Comparison of ENCODE assay signal across 30 cellular contexts in the genomic region with DNA sequence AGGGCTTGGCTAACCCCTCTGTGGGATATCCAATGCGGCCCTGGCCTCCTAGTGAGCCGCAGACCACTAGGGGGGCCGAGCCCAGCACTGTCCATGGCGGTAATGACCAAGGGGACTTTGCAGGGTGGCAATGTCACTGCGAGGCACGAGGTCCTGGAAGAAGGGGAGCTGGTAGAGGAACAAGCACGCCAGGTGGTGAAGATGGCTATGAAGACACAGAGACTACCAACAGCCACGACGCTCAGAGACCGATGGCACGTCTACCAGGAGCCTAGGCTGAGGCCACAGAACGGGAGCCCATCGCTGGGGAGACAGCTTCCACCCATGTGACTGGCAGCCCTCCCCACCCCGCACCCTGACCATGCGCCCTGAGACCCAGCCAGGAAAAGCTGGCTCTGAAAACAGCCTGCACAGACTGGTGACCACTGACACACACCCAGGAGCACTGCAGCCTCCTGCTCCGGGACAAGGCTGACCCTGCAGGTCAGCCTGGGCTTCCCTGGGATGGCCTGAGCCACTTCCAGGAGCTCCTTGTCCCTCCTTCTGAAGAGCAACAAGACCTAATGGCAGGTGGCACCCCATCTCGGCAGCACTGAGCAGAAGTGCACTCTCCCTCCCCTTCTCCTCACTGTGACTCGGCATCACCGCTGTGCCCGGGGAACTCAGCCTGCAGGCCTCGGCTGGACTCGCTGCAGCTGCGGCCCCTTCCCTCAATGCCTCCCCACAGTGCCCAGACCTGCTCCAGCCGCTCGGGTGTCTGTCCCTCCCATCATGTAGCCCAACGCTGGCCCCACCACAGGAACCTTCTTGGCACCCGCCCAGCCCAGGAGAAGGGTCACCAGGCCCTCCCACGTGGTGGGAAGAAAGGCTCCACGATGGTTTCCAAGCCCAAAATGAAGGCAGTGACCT. TPM values are rescaled to one million over a fixed set of nuclear protein-coding genes. Genes with fewer than 3 reads are reported as not detected.
"Had no signal": no experiment of that assay in that cellular context is flagged by ENCODE, and none has a peak within 500 bp of the region (broad histone marks: within the 10 kb centered on the region; RNA-seq: fewer than 3 reads in every experiment).

No MANE protein-coding gene starts in this region.

- H3K79me2 ChIP-seq: parathyroid adenoma had no signal

- H3K4me2 ChIP-seq: smooth muscle cell had no signal

- H3K27ac ChIP-seq: ovary, parathyroid adenoma, prostate gland, right atrium auricular region, skin epidermis, spleen, suprapubic skin, testis, tibial artery, transverse colon, upper lobe of right lung, uterus had no signal

- H3K27me3 ChIP-seq: ovary, right atrium auricular region, testis, uterus had no signal

- H3K36me3 ChIP-seq: ovary, prostate gland, right atrium auricular region, spleen, suprapubic skin, tibial artery, transverse colon, upper lobe of right lung, uterus had no signal

- H3K4me3 ChIP-seq: ovary, prostate gland, right atrium auricular region, skin epidermis, smooth muscle cell, spleen, suprapubic skin, testis, tibial artery, transverse colon, upper lobe of right lung, uterus had no signal

- ATAC-seq: naive thymus-derived CD4-positive, alpha-beta T cell; natural killer cell; sciatic nerve; stimulated activated memory B cell treated with anti-CD40 and anti-IgM and Interleukin-4, amounts not matched to agents 10 μg/mL and 1 μg/mL and 100 μg/mL, for 72 hours; stimulated activated naive CD8-positive, alpha-beta T cell treated with anti-CD3 and anti-CD28 coated beads, Interleukin-15, amount 100 ng/mL, for 72 hours; stimulated activated naive CD8-positive, alpha-beta T cell treated with anti-CD3 and anti-CD28 coated beads, Interleukin-15, Interleukin-2, amounts not matched to agents 100 U/mL and 50 U/mL, for 24 hours; upper lobe of right lung had no signal

- H3K9ac ChIP-seq: parathyroid adenoma had no signal

- H2AFZ ChIP-seq: parathyroid adenoma had no signal

- H3K4me1 ChIP-seq: parathyroid adenoma, prostate gland, right atrium auricular region, spleen, suprapubic skin, testis, tibial artery, transverse colon, upper lobe of right lung, uterus had no signal

- DNase-seq: naive thymus-derived CD4-positive, alpha-beta T cell; natural killer cell; occipital lobe; ovary; retina; spleen; stimulated activated CD4-positive, alpha-beta T cell treated with anti-CD3 and anti-CD28 coated beads, Interleukin-12 subunit alpha, Interleukin-12 subunit beta, amount 100 ng/mL, for 4 hours; stimulated activated CD4-positive, alpha-beta T cell treated with anti-CD3 and anti-CD28 coated beads, Interleukin-1b, Interleukin-23, amount 100 ng/mL, for 48 hours; stimulated activated CD4-positive, alpha-beta T cell treated with anti-CD3 and anti-CD28 coated beads, Interleukin-4, amount 100 ng/mL, for 1 hour; stimulated activated CD4-positive, alpha-beta T cell treated with anti-CD3 and anti-CD28 coated beads, Interleukin-4, amount 100 ng/mL, for 4 hours; stimulated activated CD8-positive, alpha-beta memory T cell treated with anti-CD3 and anti-CD28 coated beads, Interleukin-4, amount 100 ng/mL, for 48 hours; stimulated activated naive CD4-positive, alpha-beta T cell; stimulated activated naive CD8-positive, alpha-beta T cell treated with anti-CD3 and anti-CD28 coated beads, Interleukin-15, amount 100 ng/mL, for 72 hours; stimulated activated naive CD8-positive, alpha-beta T cell treated with anti-CD3 and anti-CD28 coated beads, Interleukin-15, Interleukin-2, amounts not matched to agents 100 U/mL and 50 U/mL, for 24 hours; substantia nigra; testis; tibial artery; transverse colon; upper lobe of right lung; uterus had no signal

- H3K9me3 ChIP-seq: ovary, prostate gland, right atrium auricular region, spleen, suprapubic skin, testis, tibial artery, transverse colon, upper lobe of right lung, uterus had no signal

RNA-seq across cellular contexts. Expression of gene GNAS-AS1, which starts 56.9 kb away (rescaled TPM):
- total RNA-seq: posterior vena cava, right atrium auricular region, suprapubic skin had no signal
- polyA plus RNA-seq: naive thymus-derived CD4-positive, alpha-beta T cell; neural cell; smooth muscle cell had no signal
